In the genomic region with DNA sequence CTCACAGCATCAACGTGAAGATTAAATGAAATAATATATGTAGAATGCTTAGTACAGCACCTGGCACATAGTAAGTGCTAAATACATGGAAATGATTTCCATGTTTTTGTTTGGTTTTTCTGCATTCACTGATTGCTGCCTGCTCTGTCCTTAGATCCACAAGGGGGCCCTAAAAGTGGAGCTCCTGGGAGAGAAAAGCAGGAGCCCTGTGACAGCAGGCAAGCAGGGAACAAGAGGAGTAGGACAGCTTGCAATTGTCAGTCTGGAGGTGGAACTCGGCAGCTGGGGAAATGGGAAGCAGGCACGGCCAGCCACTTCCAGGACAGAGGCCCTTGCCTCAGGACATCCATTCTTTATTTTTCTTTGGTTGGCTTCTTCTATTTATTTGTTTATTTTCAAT, we compare ENCODE assay signal across 10 cellular contexts.
DNase-seq lines count a peak whose midpoint lies in the region; ATAC-seq and TF ChIP-seq lines count a peak whose summit lies in the region.
"Had no signal": no experiment of that assay in that cellular context is flagged by ENCODE, and none has a peak within 500 bp of the region (broad histone marks: within the 10 kb centered on the region; RNA-seq: fewer than 3 reads in every experiment).

No MANE protein-coding gene starts in this region.

- no peak overlapping the region for H3K27ac ChIP-seq in H9 (ENCODE audit: insufficient read length, low read depth, low read length)
- peak overlapping the region; percentile 7; the same call in 1 of the 2 replicates for H3K27ac ChIP-seq in SJCRH30
- H3K27ac ChIP-seq: esophagus muscularis mucosa, tibial artery had no signal

- no peak overlapping the region for H3K4me3 ChIP-seq in SJCRH30
- H3K4me3 ChIP-seq: esophagus muscularis mucosa, tibial artery had no signal

- H3K27me3 ChIP-seq in H9 (ENCODE audit: insufficient read depth, low read length) (no peaks in the 10 kb centered on the region), SJCRH30 (no peaks in the 10 kb centered on the region)
- H3K27me3 ChIP-seq: esophagus muscularis mucosa, tibial artery had no signal

- WGBS in H9 (ENCODE audit: extremely low coverage, insufficient read length, low lambda C conversion rate): no CpG with 5 or more reads among the region's 3 CpGs

- H3K79me1 ChIP-seq in H9 (ENCODE audit: insufficient read depth, low read depth, low read length, poor library complexity, severe bottlenecking): no peaks in the 10 kb centered on the region

- H3K9ac ChIP-seq in H9 (ENCODE audit: extremely low read depth, insufficient read length, low read length): no peak overlapping the region

- no peak overlapping the region for H2BK20ac ChIP-seq in H9 (ENCODE audit: low read depth, low read length, poor library complexity, severe bottlenecking)

- H3K9me3 ChIP-seq in H9 (ENCODE audit: control insufficient read depth, low read depth, low read length): no peaks in the 10 kb centered on the region
- peaks cover 6% of the 10 kb centered on the region; the same call in 1 of the 2 replicates for H3K9me3 ChIP-seq in SJCRH30 (replicated peaks)
- H3K9me3 ChIP-seq: esophagus muscularis mucosa had no signal

- ATAC-seq in HG03342 (IDR thresholded peaks at IDR 0.05; ENCODE audit: unreplicated experiment): no peak
- ATAC-seq in GM19328 (IDR thresholded peaks at IDR 0.05; ENCODE audit: unreplicated experiment): no peak

- H3K23ac ChIP-seq in H9 (ENCODE audit: insufficient read length, low read depth, low read length): no peak overlapping the region

- peak; percentile 64 for DNase-seq in H9
- peak; percentile 77 to 81 for DNase-seq in SJCRH30
- DNase-seq in glutamatergic neuron: peak; percentile 56
- peak; percentile 17 for DNase-seq in retina
- no peak for DNase-seq in stimulated activated naive CD4-positive, alpha-beta T cell treated with Interleukin-2 at 50 U/mL for 16 hours (lab: John Stamatoyannopoulos, UW)
- DNase-seq in occipital lobe (lab: John Stamatoyannopoulos, UW): no peak
- DNase-seq: tibial artery had no signal

- H2AK5ac ChIP-seq in H9 (ENCODE audit: insufficient read length, low read length): no peak overlapping the region

- H2AFZ ChIP-seq in H9 (ENCODE audit: low read length): no peak overlapping the region

- no peak overlapping the region for H3K4me2 ChIP-seq in H9 (ENCODE audit: insufficient read depth, insufficient read length, low read length)

- H2BK12ac ChIP-seq in H9 (ENCODE audit: insufficient read length, low read depth, low read length): no peak overlapping the region

- H3K27ac Mint-ChIP-seq in H9: no peak overlapping the region
- H3K27ac Mint-ChIP-seq in glutamatergic neuron (ENCODE audit: unreplicated experiment): peak overlapping the region; percentile 28

- H3K4me1 ChIP-seq in H9 (ENCODE audit: insufficient read depth, low read length) (no peaks in the 10 kb centered on the region), SJCRH30 (peaks cover 9% of the 10 kb centered on the region)
- H3K4me1 ChIP-seq: esophagus muscularis mucosa, tibial artery had no signal

- TF ChIP-seq CTCF in H9 (conservative IDR thresholded peaks at IDR 0.05): peak; percentile 67
- TF ChIP-seq CTCF in glutamatergic neuron (IDR thresholded peaks at IDR 0.05; ENCODE audit: partially characterized antibody, unreplicated experiment): peak; percentile 20

- H2BK120ac ChIP-seq in H9 (ENCODE audit: low read depth, low read length, poor library complexity, severe bottlenecking): no peak overlapping the region

- H2BK5ac ChIP-seq in H9 (ENCODE audit: insufficient read length, low read length): no peak overlapping the region

- H3K23me2 ChIP-seq in H9 (ENCODE audit: insufficient read length, low read depth, low read length, poor library complexity, severe bottlenecking): no peaks in the 10 kb centered on the region

- H3K4ac ChIP-seq in H9 (ENCODE audit: low read depth, low read length): no peak overlapping the region

- H3K4me1 Mint-ChIP-seq in H9 (peaks cover 3 to 4% of the 10 kb centered on the region in 2 experiments; a peak in 2 of 4 replicates), glutamatergic neuron (ENCODE audit: low read depth, unreplicated experiment) (peaks cover 9% of the 10 kb centered on the region)

- no peaks in the 10 kb centered on the region for H3K79me2 ChIP-seq in H9 (ENCODE audit: insufficient read depth, low read length)

- H3K36me3 Mint-ChIP-seq in H9 (ENCODE audit: insufficient read depth in 1 of 3, low read depth in 3 of 3) (no peaks in the 10 kb centered on the region), glutamatergic neuron (ENCODE audit: unreplicated experiment) (no peaks in the 10 kb centered on the region)

- H2BK15ac ChIP-seq in H9 (ENCODE audit: low read depth, low read length): no peak overlapping the region

- H3K18ac ChIP-seq in H9 (ENCODE audit: insufficient read length, low read depth, low read length): no peak overlapping the region

- H3K27me3 Mint-ChIP-seq in H9 (ENCODE audit: low read depth) (no peaks in the 10 kb centered on the region), glutamatergic neuron (ENCODE audit: unreplicated experiment) (no peaks in the 10 kb centered on the region)

- H3K9me3 Mint-ChIP-seq in H9 (no peaks in the 10 kb centered on the region; a peak in 1 of 5 replicates), glutamatergic neuron (ENCODE audit: unreplicated experiment) (no peaks in the 10 kb centered on the region)

- no peak overlapping the region for H3K14ac ChIP-seq in H9 (ENCODE audit: insufficient read depth, low read length)

- H3K36me3 ChIP-seq in SJCRH30: no peaks in the 10 kb centered on the region
- H3K36me3 ChIP-seq: esophagus muscularis mucosa, tibial artery had no signal

- no peak overlapping the region for H3T11ph ChIP-seq in H9 (ENCODE audit: low read length)

- H4K8ac ChIP-seq in H9 (replicated peaks; ENCODE audit: insufficient read length, low read depth, low read length): no peak overlapping the region

- H4K91ac ChIP-seq in H9 (ENCODE audit: insufficient read length, low read depth, low read length): no peak overlapping the region

- no peaks in the 10 kb centered on the region for H4K20me1 ChIP-seq in H9 (ENCODE audit: control insufficient read depth, insufficient read depth, insufficient read length)

- H3K56ac ChIP-seq in H9 (ENCODE audit: insufficient read length, low read depth, low read length): no peak overlapping the region

- no peak overlapping the region for H3K4me3 Mint-ChIP-seq in H9
- H3K4me3 Mint-ChIP-seq in glutamatergic neuron (ENCODE audit: unreplicated experiment): no peak overlapping the region

- H4K5ac ChIP-seq in H9 (ENCODE audit: insufficient read length, low read depth, low read length): no peak overlapping the region

Comparison
In these comparisons a context has a peak if more than half of its experiments do, and no peak if none do; other contexts are left out.
1. DNase-seq: peak in H9 (single experiment), SJCRH30 (2 of 2), glutamatergic neuron (single experiment) and retina (single experiment); none in stimulated activated naive CD4-positive, alpha-beta T cell treated with Interleukin-2 at 50 U/mL for 16 hours (single experiment) and occipital lobe (single experiment).